Comparison of ENCODE assay signal across 9 cellular contexts in the genomic region with DNA sequence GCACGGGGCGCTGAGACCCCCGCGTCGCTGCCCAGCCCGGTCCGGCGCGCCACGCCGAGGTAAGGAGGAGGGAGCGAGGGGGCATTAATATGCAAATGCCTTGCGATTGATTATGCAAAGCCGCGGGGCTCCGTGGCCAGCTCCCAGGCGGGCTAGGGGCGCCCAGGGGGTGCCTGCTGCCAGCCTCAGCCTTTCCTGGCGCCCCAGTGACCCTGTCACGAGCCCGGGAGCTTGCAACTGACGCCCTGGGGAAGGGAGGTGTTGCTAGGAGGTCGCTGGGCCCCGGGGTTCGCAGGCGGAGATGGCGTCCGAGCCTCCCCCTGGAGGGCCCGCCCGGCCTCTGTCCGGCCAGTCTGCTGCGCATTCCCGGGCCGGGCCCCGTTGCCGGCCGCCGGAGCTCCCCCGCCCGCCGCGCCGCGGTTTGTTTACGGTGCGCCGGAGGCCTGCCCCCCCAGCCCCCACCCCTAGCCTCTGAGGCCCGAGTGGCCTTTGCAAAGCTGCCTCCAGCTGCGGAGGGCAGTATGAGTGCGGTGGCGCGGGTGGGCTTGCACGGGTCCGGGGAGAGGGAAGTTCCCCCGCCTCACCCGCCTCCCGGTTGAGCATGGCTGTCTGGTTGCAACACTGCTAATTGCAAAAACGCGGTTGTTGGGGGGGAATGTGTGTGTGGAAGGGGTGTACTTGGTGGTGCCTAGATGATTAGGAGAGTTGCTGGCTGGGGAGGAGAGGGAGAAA. TPM values are rescaled to one million over a fixed set of nuclear protein-coding genes. Genes with fewer than 3 reads are reported as not detected.
DNase-seq lines count a peak whose midpoint lies in the region; ATAC-seq and TF ChIP-seq lines count a peak whose summit lies in the region.
"Had no signal": no experiment of that assay in that cellular context is flagged by ENCODE, and none has a peak within 500 bp of the region (broad histone marks: within the 10 kb centered on the region; RNA-seq: fewer than 3 reads in every experiment).

No MANE protein-coding gene starts in this region.

- H3K4me2 ChIP-seq in Loucy (ENCODE audit: low read depth, low read length, poor library complexity, severe bottlenecking), result peak overlapping the region; percentile 81
- H3K4me2 ChIP-seq in osteoblast (ENCODE audit: insufficient read depth, low read length), result peak overlapping the region; percentile 95

- H3K4me3 ChIP-seq in Loucy (ENCODE audit: low read length, poor library complexity, severe bottlenecking) (peak overlapping the region; percentile 96), osteoblast (ENCODE audit: insufficient read depth, low read length) (peak overlapping the region; percentile 95)

- H3K4me1 Mint-ChIP-seq in activated T-cell treated with anti-CD3 and anti-CD28 coated beads, Interleukin-2, amount 50 U/mL, for 72 hours (ENCODE audit: low read depth), result peaks cover 45% of the 10 kb centered on the region

- ATAC-seq in GM21367 (IDR thresholded peaks at IDR 0.05; ENCODE audit: unreplicated experiment) (peak; percentile 38), foreskin keratinocyte (peak; percentile 32)
- peak; percentile 51 to 55 for ATAC-seq in activated T-cell treated with anti-CD3 and anti-CD28 coated beads, Interleukin-2, amount 50 U/mL, for 72 hours (replicated peaks in 1 of 2)

- peaks cover 22% of the 10 kb centered on the region for H3K79me2 ChIP-seq in Loucy (ENCODE audit: insufficient read depth, low read length)
- H3K79me2 ChIP-seq in osteoblast (ENCODE audit: insufficient read depth, low read length), result peaks cover 30% of the 10 kb centered on the region

- H3K36me3 Mint-ChIP-seq in activated T-cell treated with anti-CD3 and anti-CD28 coated beads, Interleukin-2, amount 50 U/mL, for 72 hours (ENCODE audit: insufficient read depth in 2 of 2), result peaks cover 1% of the 10 kb centered on the region in 2 donors

- peak; percentile 31; the same call in 1 of the 2 replicates for TF ChIP-seq CTCF in C4-2B (conservative IDR thresholded peaks at IDR 0.05)
- no peak for TF ChIP-seq CTCF in Loucy (conservative IDR thresholded peaks at IDR 0.05; ENCODE audit: low read length)
- no peak for TF ChIP-seq CTCF in foreskin keratinocyte (conservative IDR thresholded peaks at IDR 0.05)
- TF ChIP-seq CTCF in osteoblast (IDR thresholded peaks at IDR 0.05; ENCODE audit: extremely low read depth, low read depth, low read length), result no peak

- H3K27me3 Mint-ChIP-seq in activated T-cell treated with anti-CD3 and anti-CD28 coated beads, Interleukin-2, amount 50 U/mL, for 72 hours (ENCODE audit: low read depth), result no peaks in the 10 kb centered on the region

- no peaks in the 10 kb centered on the region for H3K9me2 ChIP-seq in Loucy (replicated peaks; ENCODE audit: low read depth, low read length)

- H3K27ac Mint-ChIP-seq in activated T-cell treated with anti-CD3 and anti-CD28 coated beads, Interleukin-2, amount 50 U/mL, for 72 hours, result no peak overlapping the region

- H3K4me3 Mint-ChIP-seq in activated T-cell treated with anti-CD3 and anti-CD28 coated beads, Interleukin-2, amount 50 U/mL, for 72 hours, result peak overlapping the region; percentile 79 to 89

- H4K20me1 ChIP-seq in Loucy (ENCODE audit: insufficient read depth, low read length, poor library complexity, severe bottlenecking) (no peaks in the 10 kb centered on the region), osteoblast (ENCODE audit: insufficient read depth, low read length) (peaks cover 11% of the 10 kb centered on the region)

- H3K9ac ChIP-seq in Loucy (ENCODE audit: low read depth, low read length, poor library complexity, severe bottlenecking), result peak overlapping the region; percentile 91

- H2AFZ ChIP-seq in Loucy (ENCODE audit: low read length) (peak overlapping the region; percentile 98), osteoblast (ENCODE audit: low read length) (peak overlapping the region; percentile 76)

- no peaks in the 10 kb centered on the region for H3K9me3 Mint-ChIP-seq in activated T-cell treated with anti-CD3 and anti-CD28 coated beads, Interleukin-2, amount 50 U/mL, for 72 hours

- H3K4me1 ChIP-seq in Loucy (ENCODE audit: insufficient read depth, low read length, poor library complexity, severe bottlenecking), result peaks cover 43% of the 10 kb centered on the region
- peaks cover 8% of the 10 kb centered on the region for H3K4me1 ChIP-seq in foreskin keratinocyte
- H3K4me1 ChIP-seq in osteoblast (ENCODE audit: insufficient read depth, low read length), result peaks cover 39% of the 10 kb centered on the region

- H3K27ac ChIP-seq in C4-2B (peak overlapping the region; percentile 85), foreskin keratinocyte (peak overlapping the region; percentile 77), osteoblast (ENCODE audit: low read depth, low read length) (no peak overlapping the region)

- H3K9me3 ChIP-seq in Loucy (ENCODE audit: insufficient read depth, low read depth, low read length), result no peaks in the 10 kb centered on the region
- H3K9me3 ChIP-seq in osteoblast (ENCODE audit: low read depth, low read length), result no peaks in the 10 kb centered on the region

- H3K27me3 ChIP-seq in Loucy (ENCODE audit: insufficient read depth, low read length, poor library complexity, severe bottlenecking) (no peaks in the 10 kb centered on the region), foreskin keratinocyte (peaks cover 16% of the 10 kb centered on the region), osteoblast (ENCODE audit: insufficient read depth, low read length) (peaks cover 5% of the 10 kb centered on the region)

- H3K36me3 ChIP-seq in Loucy (ENCODE audit: insufficient read depth, low read length) (no peaks in the 10 kb centered on the region), osteoblast (ENCODE audit: insufficient read depth, low read length) (no peaks in the 10 kb centered on the region)

- H3F3A ChIP-seq in Loucy (ENCODE audit: low read depth), result no peaks in the 10 kb centered on the region

- peak; percentile 27 to 37 for DNase-seq in activated T-cell treated with anti-CD3 and anti-CD28 coated beads, Interleukin-2, amount 50 U/mL, for 72 hours
- DNase-seq in foreskin keratinocyte (no peak), osteoblast (ENCODE audit: insufficient read length, low spot score, missing footprints) (peak; percentile 91), NCI-H524 treated with DMSO at 0.1 percent for 48 hours (lab: John Stamatoyannopoulos, UW) (no peak), NCI-H510A (lab: John Stamatoyannopoulos, UW) (no peak)

RNA-seq across cellular contexts. Expression of a gene that starts 0.4 kb away (rescaled TPM):
- 10 to 100 TPM; 12.2 to 14.7 TPM for total RNA-seq in activated T-cell treated with anti-CD3 and anti-CD28 coated beads, Interleukin-2, amount 50 U/mL, for 72 hours
- total RNA-seq in foreskin keratinocyte, result 7.2 and 7.9 TPM in 2 replicates
- 4.6 and 5.4 TPM in 2 replicates for polyA plus RNA-seq in foreskin keratinocyte
- total RNA-seq in osteoblast, result 30.6 and 33.3 TPM in 2 replicates

RNA-seq across cellular contexts. Expression of a gene that starts 9.0 kb away (rescaled TPM):
- 10 to 100 TPM; 82.6 to 97.0 TPM for total RNA-seq in activated T-cell treated with anti-CD3 and anti-CD28 coated beads, Interleukin-2, amount 50 U/mL, for 72 hours
- total RNA-seq in foreskin keratinocyte (49.1 and 57.7 TPM in 2 replicates), osteoblast (33.6 and 36.6 TPM in 2 replicates)
- polyA plus RNA-seq in foreskin keratinocyte, result 55.0 and 67.2 TPM in 2 replicates

RNA-seq across cellular contexts. Expression of a gene that starts 37.2 kb away (rescaled TPM):
- 1 to 10 TPM; 4.5 to 6.3 TPM for total RNA-seq in activated T-cell treated with anti-CD3 and anti-CD28 coated beads, Interleukin-2, amount 50 U/mL, for 72 hours
- total RNA-seq in foreskin keratinocyte, result 5.7 and 6.1 TPM in 2 replicates
- 7.3 and 9.0 TPM in 2 replicates for polyA plus RNA-seq in foreskin keratinocyte
- 5.1 and 7.1 TPM in 2 replicates for total RNA-seq in osteoblast

RNA-seq across cellular contexts. Expression of a gene that starts 48.0 kb away (rescaled TPM):
- total RNA-seq in activated T-cell treated with anti-CD3 and anti-CD28 coated beads, Interleukin-2, amount 50 U/mL, for 72 hours, result not detected
- total RNA-seq in foreskin keratinocyte, result 4.3 and 5.1 TPM in 2 replicates
- 5.5 and 6.2 TPM in 2 replicates for polyA plus RNA-seq in foreskin keratinocyte
- not detected in 2 replicates for total RNA-seq in osteoblast
- total RNA-seq: NCI-H460 had no signal

RNA-seq across cellular contexts. Expression of a gene that starts 58.6 kb away (rescaled TPM):
- 100 to 1,000 TPM; 115 to 121 TPM for total RNA-seq in activated T-cell treated with anti-CD3 and anti-CD28 coated beads, Interleukin-2, amount 50 U/mL, for 72 hours
- total RNA-seq in foreskin keratinocyte (57.7 and 60.6 TPM in 2 replicates), osteoblast (53.3 and 60.1 TPM in 2 replicates)
- 35.5 and 44.6 TPM in 2 replicates for polyA plus RNA-seq in foreskin keratinocyte

Comparison
In these comparisons a context has a peak if more than half of its experiments do, and no peak if none do; other contexts are left out.
1. DNase-seq: peak in activated T-cell treated with anti-CD3 and anti-CD28 coated beads, Interleukin-2, amount 50 U/mL, for 72 hours (2 of 2) and osteoblast (single experiment); none in foreskin keratinocyte (0 of 2), NCI-H524 treated with DMSO at 0.1 percent for 48 hours (single experiment) and NCI-H510A (single experiment).
2. Peak in every context shown above with its lines, with median percentiles within 50 percentile points of each other: ATAC-seq.